8 cellular contexts compared by ENCODE assay signal in the genomic region with DNA sequence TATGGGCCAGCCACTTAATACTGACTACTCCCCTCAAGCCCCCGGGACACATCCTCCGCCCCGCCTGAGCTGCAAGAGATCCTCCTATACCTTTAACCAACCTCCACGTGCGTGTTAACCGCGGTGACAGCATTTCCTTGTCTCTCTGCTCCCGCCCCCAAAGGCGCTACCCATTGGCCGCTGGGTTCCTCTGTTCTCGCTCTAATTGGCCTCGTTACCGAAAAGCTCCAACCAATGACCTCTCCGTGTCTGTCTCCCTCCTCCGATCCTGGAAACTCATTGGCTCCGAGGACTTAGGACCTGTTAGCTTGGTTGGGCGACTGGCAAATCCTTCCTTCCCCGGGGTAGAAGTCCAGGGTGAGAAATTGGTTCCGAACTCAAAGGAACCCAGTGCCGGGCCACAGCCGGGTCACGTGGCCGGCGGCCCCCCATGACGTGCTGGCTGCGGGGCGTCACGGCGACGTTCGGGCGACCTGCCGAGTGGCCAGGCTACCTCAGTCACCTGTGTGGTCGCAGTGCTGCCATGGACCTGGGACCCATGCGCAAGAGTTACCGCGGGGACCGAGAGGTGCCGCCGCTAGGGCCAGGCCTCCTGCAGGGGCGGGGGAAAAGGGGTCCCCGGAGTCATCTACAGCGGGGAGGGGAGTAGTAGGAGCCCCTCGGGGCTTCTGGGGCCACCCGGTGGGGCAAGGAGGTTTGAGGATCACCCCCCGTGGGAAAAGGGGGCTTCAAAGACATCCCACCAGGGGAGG. TPM values are rescaled to one million over a fixed set of nuclear protein-coding genes. Genes with fewer than 3 reads are reported as not detected.
A peak's percentile ranks its signal among the peaks of the same experiment; 100 is the strongest.
DNase-seq lines count a peak whose midpoint lies in the region; ATAC-seq and TF ChIP-seq lines count a peak whose summit lies in the region.

Gene PNPO, plus strand, starts transcription at position 326 of the 752 bp plus-strand sequence. Its CDS starts 105 bp downstream, at position 431.

- H2AK5ac ChIP-seq in trophoblast cell (ENCODE audit: low read length): peak within 1 kb of the TSS; percentile 44

- TF ChIP-seq CTCF in GM12874 (IDR thresholded peaks at IDR 0.05; ENCODE audit: insufficient read depth, low read depth, low read length) (0 out of 2 replicates have a peak, but pooled peaks have one; percentile 7), transverse colon (IDR thresholded peaks at IDR 0.05) (peak in 3 of 5 experiments; percentile 12 to 54 (median 42))

- H4K12ac ChIP-seq in trophoblast cell (ENCODE audit: low read depth, low read length): peak within 1 kb of the TSS; percentile 27

- H3K4me1 ChIP-seq in adipocyte (ENCODE audit: control insufficient read depth, insufficient read depth, low read length) (peaks cover 29% of the 10 kb centered on the region), trophoblast cell (ENCODE audit: control insufficient read depth in 1 of 2, insufficient read depth in 2 of 2, low read length in 2 of 2) (peaks cover 0 to 8% of the 10 kb centered on the region in 2 experiments), transverse colon (peaks cover 4 to 51% (median 24%) of the 10 kb centered on the region in 4 donors)

- in situ Hi-C loops in transverse colon (cut with MboI; ENCODE audit: low pct_ligation_motif_present in 1 of 4, low pct_unique_long_range_greater_than_20kb in 1 of 4, low sequenced_read_pairs in 3 of 4): no loop called here

- no peak within 1 kb of the TSS for H2BK120ac ChIP-seq in trophoblast cell (ENCODE audit: insufficient read depth, low read length, poor library complexity)

- WGBS in trophoblast cell (ENCODE audit: extremely low coverage, insufficient coverage, insufficient read length): no CpG with 5 or more reads among the region's 46 CpGs
- WGBS in transverse colon (ENCODE audit: low coverage in 1 of 2), 2 donors: 0 to 1% methylated on average over 1 to 37 of the region's 46 CpGs

- no peaks in the 10 kb centered on the region for H3K79me2 ChIP-seq in trophoblast cell (ENCODE audit: control insufficient read depth, insufficient read depth, low read length, poor library complexity)

- H3K27ac ChIP-seq in trophoblast cell (ENCODE audit: low read depth, low read length) (no peak within 1 kb of the TSS), transverse colon (peak within 1 kb of the TSS; percentile 80 to 88 (median 82))

- no peak within 1 kb of the TSS for H2BK12ac ChIP-seq in trophoblast cell (ENCODE audit: low read length)

- H3K14ac ChIP-seq in trophoblast cell (ENCODE audit: low read length): no peak within 1 kb of the TSS

- H3K23ac ChIP-seq in trophoblast cell (ENCODE audit: low read length): no peak within 1 kb of the TSS

- H3K18ac ChIP-seq in trophoblast cell (ENCODE audit: low read length): peak within 1 kb of the TSS; percentile 62

- peak within 1 kb of the TSS; percentile 90 for H3K4me3 ChIP-seq in adipocyte (ENCODE audit: low read length)
- peak within 1 kb of the TSS; percentile 69 for H3K4me3 ChIP-seq in trophoblast cell (ENCODE audit: low read depth, low read length)
- H3K4me3 ChIP-seq in transverse colon: peak within 1 kb of the TSS; percentile 59 to 67 (median 65)

- TF ChIP-seq POLR2A in transverse colon (IDR thresholded peaks at IDR 0.05): peak; percentile 74

- intact Hi-C loops in cardiac septum (cut with DNase I) (loop anchor here (1.0 kb wide), 1 partner anchor 46 kb away; no protein-coding TSS in a partner anchor), transverse colon (cut with DNase I; ENCODE audit: low total_unique reads) (loop anchor here (10.0 kb wide), 1 partner anchor 97 kb away; the partner anchor contains the start of gene SCRN2)

- H3K9ac ChIP-seq in adipocyte (ENCODE audit: low read length): peak within 1 kb of the TSS; percentile 92
- no peak within 1 kb of the TSS for H3K9ac ChIP-seq in trophoblast cell (ENCODE audit: low read length)

- H3K4me2 ChIP-seq in trophoblast cell (ENCODE audit: low read length): peak within 1 kb of the TSS; percentile 60

- H3K36me3 ChIP-seq in adipocyte (ENCODE audit: control insufficient read depth, insufficient read depth, low read length, severe bottlenecking) (peaks cover 19% of the 10 kb centered on the region), trophoblast cell (ENCODE audit: control insufficient read depth in 1 of 2, insufficient read depth in 2 of 2, low read length in 2 of 2) (no peaks in the 10 kb centered on the region), transverse colon (no peaks in the 10 kb centered on the region)

- no peak within 1 kb of the TSS for H2BK5ac ChIP-seq in trophoblast cell (ENCODE audit: low read depth, low read length, poor library complexity)

- peak within 1 kb of the TSS; percentile 78 for H2AFZ ChIP-seq in trophoblast cell (ENCODE audit: insufficient read depth, low read length, poor library complexity)

- peak; percentile 86 for DNase-seq in NCI-H1417 treated with DMSO at 0.1 percent for 48 hours (lab: John Stamatoyannopoulos, UW)
- DNase-seq in SW480 (ENCODE audit: low spot score): peak; percentile 98
- peak; percentile 99 for DNase-seq in adipocyte (ENCODE audit: low read depth)
- peak; percentile 97 for DNase-seq in cardiac septum (ENCODE audit: low spot score)
- peak; percentile 94 to 98 for DNase-seq in trophoblast cell
- DNase-seq in transverse colon: peak; percentile 96

- peak within 1 kb of the TSS; percentile 84 for H4K8ac ChIP-seq in trophoblast cell (ENCODE audit: low read depth, low read length)

- peak within 1 kb of the TSS; percentile 52 for H4K91ac ChIP-seq in trophoblast cell (ENCODE audit: low read depth, low read length)

- no peak for TF ChIP-seq EP300 in transverse colon (IDR thresholded peaks at IDR 0.05; ENCODE audit: low read depth)

- no peaks in the 10 kb centered on the region for H3K9me3 ChIP-seq in adipocyte (ENCODE audit: control insufficient read depth, low read length)
- peaks cover 3% of the 10 kb centered on the region for H3K9me3 ChIP-seq in trophoblast cell (ENCODE audit: insufficient read depth, low read depth, low read length)
- H3K9me3 ChIP-seq in transverse colon: no peaks in the 10 kb centered on the region

- peaks cover 3% of the 10 kb centered on the region for H3K79me1 ChIP-seq in trophoblast cell (ENCODE audit: low read length)

- H3K4ac ChIP-seq in trophoblast cell (ENCODE audit: low read depth, low read length): no peak within 1 kb of the TSS

- ATAC-seq in HG02763 (IDR thresholded peaks at IDR 0.05; ENCODE audit: unreplicated experiment): peak; percentile 94

- no peaks in the 10 kb centered on the region for H3K27me3 ChIP-seq in adipocyte (replicated peaks; ENCODE audit: control insufficient read depth, insufficient read depth, low read length)
- H3K27me3 ChIP-seq in trophoblast cell (ENCODE audit: insufficient read depth, low read length): no peaks in the 10 kb centered on the region
- no peaks in the 10 kb centered on the region for H3K27me3 ChIP-seq in transverse colon

RNA-seq across cellular contexts. Expression of gene PNPO, which starts in this region (rescaled TPM):
- total RNA-seq in cardiac septum (21.3 TPM), transverse colon (10 to 100 TPM in 3 of 4 donors, 1 to 10 TPM in 1; 7.4 to 83.8 (median 31.6) TPM)
- polyA plus RNA-seq in trophoblast cell (2013): 2.3 TPM in 2 replicates
